ENCODE assay signal across 14 cellular contexts in the genomic region with DNA sequence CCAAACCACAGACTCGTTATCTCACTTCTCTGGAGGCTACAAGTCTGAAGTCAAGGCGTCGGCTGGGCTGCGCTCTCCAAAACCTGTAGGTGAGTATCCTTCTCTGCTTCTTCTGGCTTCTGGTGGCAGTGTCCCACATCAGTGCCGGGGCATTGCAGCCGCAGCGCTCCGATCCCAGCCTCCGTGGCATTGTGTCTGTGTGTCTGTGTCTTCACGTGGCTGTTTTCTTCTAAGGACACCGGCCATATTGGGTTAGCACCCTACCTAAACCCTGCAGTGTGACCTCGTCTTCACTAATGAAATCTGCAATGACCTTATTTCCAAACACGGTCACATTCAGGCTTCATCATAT.
A peak's percentile ranks its signal among the peaks of the same experiment; 100 is the strongest.
DNase-seq lines count a peak whose midpoint lies in the region; ATAC-seq and TF ChIP-seq lines count a peak whose summit lies in the region.
"Had no signal": no experiment of that assay in that cellular context is flagged by ENCODE, and none has a peak within 500 bp of the region (broad histone marks: within the 10 kb centered on the region; RNA-seq: fewer than 3 reads in every experiment).

No MANE protein-coding gene starts in this region.

- no peak for TF ChIP-seq CTCF in endothelial cell (IDR thresholded peaks at IDR 0.05; ENCODE audit: unreplicated experiment)

- H3K9me3 Mint-ChIP-seq in endothelial cell (ENCODE audit: unreplicated experiment): peaks cover 3% of the 10 kb centered on the region

- peak; percentile 66 for DNase-seq in OCI-M1 (lab: John Stamatoyannopoulos, UW)
- DNase-seq in endothelial cell (ENCODE audit: low spot score): no peak
- DNase-seq in T-helper 2 cell: no peak
- DNase-seq in EL: no peak
- DNase-seq: CD4-positive, alpha-beta T cell; CD8-positive, alpha-beta memory T cell; DMS 273 treated with DMSO at 0.1 percent for 48 hours; DMS79; GF-D8; H9 had no signal

- H3K27ac ChIP-seq in BLaER1 treated with 17β-estradiol and CSF1 and Interleukin-3, amounts not matched to agents 10 nM and 100 nM: no peak overlapping the region

- no peak overlapping the region for H3K4me3 Mint-ChIP-seq in endothelial cell (ENCODE audit: unreplicated experiment)
- H3K4me3 Mint-ChIP-seq: CD14-positive monocyte; CD4-positive, alpha-beta T cell; CD8-positive, alpha-beta memory T cell; H9 had no signal

- no peaks in the 10 kb centered on the region for H3K36me3 Mint-ChIP-seq in endothelial cell (ENCODE audit: low read depth, unreplicated experiment)
- H3K36me3 Mint-ChIP-seq: CD14-positive monocyte; CD8-positive, alpha-beta memory T cell had no signal

- peaks cover 0 to 5% (median 0%) of the 10 kb centered on the region in 11 experiments; a peak in 1 of 22 replicates for H3K9me3 ChIP-seq in BLaER1 treated with 17β-estradiol and CSF1 and Interleukin-3, amounts not matched to agents 10 nM and 100 nM (replicated peaks in 1 of 11)

- peaks cover 2% of the 10 kb centered on the region for H3K4me1 Mint-ChIP-seq in endothelial cell (ENCODE audit: unreplicated experiment)
- H3K4me1 Mint-ChIP-seq: CD14-positive monocyte; CD8-positive, alpha-beta memory T cell had no signal

- peaks cover 0 to 16% (median 6%) of the 10 kb centered on the region in 10 experiments; a peak in 8 of 20 replicates for H3K4me1 ChIP-seq in BLaER1 treated with 17β-estradiol and CSF1 and Interleukin-3, amounts not matched to agents 10 nM and 100 nM

- no peak for ATAC-seq in HG03565 (IDR thresholded peaks at IDR 0.05; ENCODE audit: unreplicated experiment)
- ATAC-seq: HCT116 had no signal

- peak overlapping the region in 7 of 11 experiments; percentile 1 to 49 (median 35); a peak in 11 of 22 replicates for H3K4me2 ChIP-seq in BLaER1 treated with 17β-estradiol and CSF1 and Interleukin-3, amounts not matched to agents 10 nM and 100 nM

- no peak overlapping the region for H3K9ac ChIP-seq in BLaER1 treated with 17β-estradiol and CSF1 and Interleukin-3, amounts not matched to agents 10 nM and 100 nM

- no peaks in the 10 kb centered on the region for H3K27me3 ChIP-seq in BLaER1 treated with 17β-estradiol and CSF1 and Interleukin-3, amounts not matched to agents 10 nM and 100 nM

- peak overlapping the region; percentile 24 for H3K27ac Mint-ChIP-seq in endothelial cell (ENCODE audit: unreplicated experiment)
- H3K27ac Mint-ChIP-seq: CD14-positive monocyte; CD4-positive, alpha-beta T cell; H9 had no signal

- H3K4me3 ChIP-seq in BLaER1 treated with 17β-estradiol and CSF1 and Interleukin-3, amounts not matched to agents 10 nM and 100 nM: no peak overlapping the region

- H3K36me3 ChIP-seq in BLaER1 treated with 17β-estradiol and CSF1 and Interleukin-3, amounts not matched to agents 10 nM and 100 nM: no peaks in the 10 kb centered on the region

- peaks cover 1% of the 10 kb centered on the region for H3K27me3 Mint-ChIP-seq in endothelial cell (ENCODE audit: unreplicated experiment)
- H3K27me3 Mint-ChIP-seq: CD4-positive, alpha-beta T cell; CD8-positive, alpha-beta memory T cell had no signal

- H4K20me1 ChIP-seq in BLaER1 treated with 17β-estradiol and CSF1 and Interleukin-3, amounts not matched to agents 10 nM and 100 nM: no peaks in the 10 kb centered on the region
